16 cellular contexts compared by ENCODE assay signal in the genomic region with DNA sequence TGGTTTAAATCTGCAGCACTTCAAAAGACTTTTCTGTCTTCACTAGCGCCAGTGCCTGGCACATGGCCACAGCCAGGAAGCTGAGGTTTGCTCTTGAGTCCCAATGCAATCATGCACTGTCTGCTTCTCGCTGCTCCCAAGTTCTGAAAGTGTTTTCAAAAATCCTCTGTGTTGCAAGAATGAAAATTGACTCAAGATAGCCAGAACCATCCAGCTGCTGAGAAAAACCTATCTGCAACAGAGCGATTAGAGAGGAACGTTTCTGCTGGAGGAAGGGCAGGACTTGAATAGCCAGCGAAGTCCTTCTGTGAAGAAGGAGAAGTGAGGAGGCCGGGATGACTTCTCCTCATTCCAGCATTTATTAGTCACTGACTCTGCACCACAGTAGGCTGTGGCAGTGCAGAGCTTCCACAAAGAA.
A peak's percentile ranks its signal among the peaks of the same experiment; 100 is the strongest.
DNase-seq lines count a peak whose midpoint lies in the region; ATAC-seq and TF ChIP-seq lines count a peak whose summit lies in the region.
"Had no signal": no experiment of that assay in that cellular context is flagged by ENCODE, and none has a peak within 500 bp of the region (broad histone marks: within the 10 kb centered on the region; RNA-seq: fewer than 3 reads in every experiment).

No MANE protein-coding gene starts in this region.

- TF ChIP-seq POLR2A in NB4 (IDR thresholded peaks at IDR 0.05; ENCODE audit: extremely low read depth, insufficient read length) = no peak

- H2AFZ ChIP-seq in fibroblast of lung (ENCODE audit: low read length) = peak overlapping the region; percentile 29

- DNase-seq in Ammon's horn (ENCODE audit: low spot score) (peak; percentile 5), NB4 (ENCODE audit: low read depth) (peak; percentile 57), fibroblast of lung (ENCODE audit: low read depth in 2 of 2) (peak; percentile 84 to 88), non-pigmented ciliary epithelial cell (ENCODE audit: low read depth) (peak; percentile 47), NCI-H1436 (lab: John Stamatoyannopoulos, UW) (no peak), amygdala (lab: John Stamatoyannopoulos, UW) (no peak)
- no peak for DNase-seq in activated CD4-positive, alpha-beta T cell treated with anti-CD3 and anti-CD28 coated beads, Interleukin-2, amount 10 ng/mL, durations not matched to agents 7 days and 5 days
- DNase-seq: activated B cell treated with CpG ODN at 0.5 μM for 24 hours; activated T-cell treated with anti-CD3 and anti-CD28 coated beads, Interleukin-2, amount 50 U/mL, for 72 hours; CD4-positive, alpha-beta memory T cell; Karpas-422; NCI-H446 treated with DMSO at 0.1 percent for 48 hours; testis had no signal

- TF ChIP-seq CTCF in NB4 (IDR thresholded peaks at IDR 0.05; ENCODE audit: low read depth, low read length) (no peak), fibroblast of lung (conservative IDR thresholded peaks at IDR 0.05 in 1 of 2, IDR thresholded peaks at IDR 0.05 in 1 of 2; ENCODE audit: low read depth in 1 of 2, low read length in 2 of 2) (no peak)

- no peak for ATAC-seq in HG03565 (IDR thresholded peaks at IDR 0.05; ENCODE audit: unreplicated experiment)
- ATAC-seq: activated T-cell treated with anti-CD3 and anti-CD28 coated beads, Interleukin-2, amount 50 U/mL, for 72 hours had no signal

- no peak overlapping the region for H3K9ac ChIP-seq in fibroblast of lung (ENCODE audit: insufficient read depth, low read length)

- H3K4me1 ChIP-seq in fibroblast of lung (ENCODE audit: control insufficient read depth, extremely low read depth, insufficient read depth, low read length) = peaks cover 6% of the 10 kb centered on the region
- H3K4me1 ChIP-seq: HAP-1, testis had no signal

- H3K27me3 Mint-ChIP-seq in activated CD4-positive, alpha-beta T cell treated with anti-CD3 and anti-CD28 coated beads, Interleukin-2, amount 10 ng/mL, durations not matched to agents 7 days and 5 days = peaks cover 13% of the 10 kb centered on the region
- H3K27me3 Mint-ChIP-seq: activated B cell treated with CpG ODN at 0.5 μM for 24 hours; CD4-positive, alpha-beta memory T cell had no signal

- H3K9me3 ChIP-seq in fibroblast of lung (ENCODE audit: control insufficient read depth, insufficient read depth, low read depth, low read length) = no peaks in the 10 kb centered on the region
- H3K9me3 ChIP-seq: HAP-1, testis had no signal

- CTCF ChIA-PET in activated CD4-positive, alpha-beta T cell treated with anti-CD3 and anti-CD28 coated beads, Interleukin-2, amount 10 ng/mL, durations not matched to agents 7 days and 5 days (lab: Charles Lee) = no interaction called here

- peak overlapping the region; percentile 65 for H3K4me2 ChIP-seq in fibroblast of lung (ENCODE audit: extremely low read depth, insufficient read depth, low read length)

- no peaks in the 10 kb centered on the region for H3K36me3 Mint-ChIP-seq in activated CD4-positive, alpha-beta T cell treated with anti-CD3 and anti-CD28 coated beads, Interleukin-2, amount 10 ng/mL, durations not matched to agents 7 days and 5 days (ENCODE audit: low read depth)
- H3K36me3 Mint-ChIP-seq: CD4-positive, alpha-beta memory T cell; memory B cell had no signal

- no peak overlapping the region for H3K27ac ChIP-seq in fibroblast of lung (ENCODE audit: insufficient read depth, low read length)
- H3K27ac ChIP-seq: testis had no signal

- POLR2A ChIA-PET in activated CD4-positive, alpha-beta T cell treated with anti-CD3 and anti-CD28 coated beads, Interleukin-2, amount 10 ng/mL, durations not matched to agents 7 days and 5 days (lab: Charles Lee) = no interaction called here

- H4K20me1 ChIP-seq in fibroblast of lung (ENCODE audit: control insufficient read depth, extremely low read depth, insufficient read depth, low read length) = no peaks in the 10 kb centered on the region

- H3K36me3 ChIP-seq in fibroblast of lung (ENCODE audit: control insufficient read depth, insufficient read depth, low read length) = no peaks in the 10 kb centered on the region
- H3K36me3 ChIP-seq: HAP-1 had no signal

- H3K4me1 Mint-ChIP-seq in activated CD4-positive, alpha-beta T cell treated with anti-CD3 and anti-CD28 coated beads, Interleukin-2, amount 10 ng/mL, durations not matched to agents 7 days and 5 days = no peaks in the 10 kb centered on the region
- H3K4me1 Mint-ChIP-seq: activated B cell treated with CpG ODN at 0.5 μM for 24 hours; CD4-positive, alpha-beta memory T cell had no signal

- H3K9me3 Mint-ChIP-seq in activated CD4-positive, alpha-beta T cell treated with anti-CD3 and anti-CD28 coated beads, Interleukin-2, amount 10 ng/mL, durations not matched to agents 7 days and 5 days = no peaks in the 10 kb centered on the region
- H3K9me3 Mint-ChIP-seq: activated B cell treated with CpG ODN at 0.5 μM for 24 hours had no signal

- no peak overlapping the region for H3K4me3 Mint-ChIP-seq in activated CD4-positive, alpha-beta T cell treated with anti-CD3 and anti-CD28 coated beads, Interleukin-2, amount 10 ng/mL, durations not matched to agents 7 days and 5 days
- H3K4me3 Mint-ChIP-seq: activated B cell treated with CpG ODN at 0.5 μM for 24 hours; activated T-cell treated with anti-CD3 and anti-CD28 coated beads, Interleukin-2, amount 50 U/mL, for 72 hours; CD4-positive, alpha-beta memory T cell; memory B cell had no signal

- no peaks in the 10 kb centered on the region for H3K79me2 ChIP-seq in fibroblast of lung (ENCODE audit: control insufficient read depth, insufficient read depth, low read length)

- H3K4me3 ChIP-seq in NB4 (ENCODE audit: low read depth, low read length) = no peak overlapping the region
- peak overlapping the region in 1 of 4 experiments; percentile 25 for H3K4me3 ChIP-seq in fibroblast of lung (replicated peaks in 1 of 4; ENCODE audit: control extremely low read depth in 1 of 4, insufficient read depth in 1 of 4, low read depth in 3 of 4, low read length in 4 of 4)
- H3K4me3 ChIP-seq: HAP-1, testis had no signal

- no peaks in the 10 kb centered on the region for H3K27me3 ChIP-seq in fibroblast of lung (ENCODE audit: control insufficient read depth, insufficient read depth, low read length)
- H3K27me3 ChIP-seq: testis had no signal

- no peak overlapping the region for H3K27ac Mint-ChIP-seq in activated CD4-positive, alpha-beta T cell treated with anti-CD3 and anti-CD28 coated beads, Interleukin-2, amount 10 ng/mL, durations not matched to agents 7 days and 5 days
- H3K27ac Mint-ChIP-seq: activated B cell treated with CpG ODN at 0.5 μM for 24 hours; activated T-cell treated with anti-CD3 and anti-CD28 coated beads, Interleukin-2, amount 50 U/mL, for 72 hours; CD4-positive, alpha-beta memory T cell; memory B cell had no signal

Comparison
In these comparisons a context has a peak if more than half of its experiments do, and no peak if none do; other contexts are left out.
1. DNase-seq: peak in Ammon's horn (single experiment), NB4 (single experiment), fibroblast of lung (2 of 2) and non-pigmented ciliary epithelial cell (single experiment); none in activated CD4-positive, alpha-beta T cell treated with anti-CD3 and anti-CD28 coated beads, Interleukin-2, amount 10 ng/mL, durations not matched to agents 7 days and 5 days (single experiment), NCI-H1436 (single experiment) and amygdala (0 of 56).